In genomic region chr5:1227669-1228068, GRCh38 we compare ENCODE assay signal across 16 cellular contexts. TPM values are rescaled to one million over a fixed set of nuclear protein-coding genes. Genes with fewer than 3 reads are reported as not detected.
DNase-seq lines count a peak whose midpoint lies in the region; ATAC-seq, FAIRE-seq and TF ChIP-seq lines count a peak whose summit lies in the region.
"Had no signal": no experiment of that assay in that cellular context is flagged by ENCODE, and none has a peak within 500 bp of the region (broad histone marks: within the 10 kb centered on the region; RNA-seq: fewer than 3 reads in every experiment).

No MANE protein-coding gene starts in this region.

- H3K36me3 ChIP-seq in Loucy (ENCODE audit: insufficient read depth, low read length), result no peaks in the 10 kb centered on the region
- H3K36me3 ChIP-seq in brain microvascular endothelial cell (replicated peaks), result no peaks in the 10 kb centered on the region
- H3K36me3 ChIP-seq: esophagus muscularis mucosa had no signal

- H3K27ac Mint-ChIP-seq in stimulated activated memory B cell treated with anti-CD40 and anti-IgM and Interleukin-4, amounts not matched to agents 10 μg/mL and 1 μg/mL and 100 μg/mL, for 72 hours, result no peak overlapping the region
- H3K27ac Mint-ChIP-seq: activated CD4-positive, alpha-beta T cell treated with anti-CD3 and anti-CD28 coated beads, Interleukin-2, amount 10 ng/mL, durations not matched to agents 24 days and 14 days; CD8-positive, alpha-beta memory T cell; naive thymus-derived CD4-positive, alpha-beta T cell had no signal

- no peaks in the 10 kb centered on the region for H3K79me2 ChIP-seq in Loucy (ENCODE audit: insufficient read depth, low read length)

- no peak for ATAC-seq in GM21529 (IDR thresholded peaks at IDR 0.05; ENCODE audit: unreplicated experiment)
- ATAC-seq in stimulated activated memory B cell treated with anti-CD40 and anti-IgM and Interleukin-4, amounts not matched to agents 10 μg/mL and 1 μg/mL and 100 μg/mL, for 72 hours, result no peak
- ATAC-seq: naive thymus-derived CD4-positive, alpha-beta T cell had no signal

- no peak for FAIRE-seq in RCC 7860 (lab: Jason Lieb, UNC)

- peaks cover 15% of the 10 kb centered on the region for H3F3A ChIP-seq in Loucy (ENCODE audit: low read depth)

- H3K9me3 ChIP-seq in Loucy (ENCODE audit: insufficient read depth, low read depth, low read length), result no peaks in the 10 kb centered on the region
- H3K9me3 ChIP-seq: esophagus muscularis mucosa had no signal

- no peaks in the 10 kb centered on the region for H3K9me2 ChIP-seq in Loucy (replicated peaks; ENCODE audit: low read depth, low read length)

- TF ChIP-seq CTCF in Loucy (conservative IDR thresholded peaks at IDR 0.05; ENCODE audit: low read length) (no peak), brain microvascular endothelial cell (IDR thresholded peaks at IDR 0.05; ENCODE audit: low read depth, low read length, missing control alignments) (no peak)

- no peak overlapping the region for H3K4me3 Mint-ChIP-seq in stimulated activated memory B cell treated with anti-CD40 and anti-IgM and Interleukin-4, amounts not matched to agents 10 μg/mL and 1 μg/mL and 100 μg/mL, for 72 hours
- H3K4me3 Mint-ChIP-seq: activated CD4-positive, alpha-beta T cell treated with anti-CD3 and anti-CD28 coated beads, Interleukin-2, amount 10 ng/mL, durations not matched to agents 24 days and 14 days; CD8-positive, alpha-beta memory T cell; central memory CD8-positive, alpha-beta T cell had no signal

- H3K9me3 Mint-ChIP-seq in stimulated activated memory B cell treated with anti-CD40 and anti-IgM and Interleukin-4, amounts not matched to agents 10 μg/mL and 1 μg/mL and 100 μg/mL, for 72 hours, result no peaks in the 10 kb centered on the region
- H3K9me3 Mint-ChIP-seq: activated CD4-positive, alpha-beta T cell treated with anti-CD3 and anti-CD28 coated beads, Interleukin-2, amount 10 ng/mL, durations not matched to agents 24 days and 14 days; CD8-positive, alpha-beta memory T cell; central memory CD8-positive, alpha-beta T cell; naive thymus-derived CD4-positive, alpha-beta T cell had no signal

- in situ Hi-C loops in brain microvascular endothelial cell (cut with HindIII; ENCODE audit: low pct_ligation_motif_present, low sequenced_read_pairs), result no loop called here

- H3K4me3 ChIP-seq in Loucy (ENCODE audit: low read length, poor library complexity, severe bottlenecking), result peak overlapping the region; percentile 63
- no peak overlapping the region for H3K4me3 ChIP-seq in brain microvascular endothelial cell (ENCODE audit: low read depth, low read length)
- H3K4me3 ChIP-seq: esophagus muscularis mucosa had no signal

- peak; percentile 47 for DNase-seq in EH (ENCODE audit: low read depth)
- DNase-seq in RCC 7860 (ENCODE audit: low spot score), result peak; percentile 16
- peak; percentile 79 for DNase-seq in myocyte (ENCODE audit: low read depth)
- no peak for DNase-seq in retina
- no peak for DNase-seq in brain microvascular endothelial cell
- DNase-seq: activated CD4-positive, alpha-beta T cell treated with anti-CD3 and anti-CD28 coated beads, Interleukin-2, amount 10 ng/mL, durations not matched to agents 24 days and 14 days; activated naive CD4-positive, alpha-beta T cell treated with Interleukin-2 at 50 U/mL for 16 hours; CD8-positive, alpha-beta memory T cell; naive thymus-derived CD4-positive, alpha-beta T cell; NCI-H446 had no signal

- H3K4me1 ChIP-seq in Loucy (ENCODE audit: insufficient read depth, low read length, poor library complexity, severe bottlenecking), result peaks cover 59% of the 10 kb centered on the region
- H3K4me1 ChIP-seq: esophagus muscularis mucosa had no signal

- no peak overlapping the region for H3K27ac ChIP-seq in brain microvascular endothelial cell
- H3K27ac ChIP-seq: esophagus muscularis mucosa had no signal

- no peaks in the 10 kb centered on the region for H4K20me1 ChIP-seq in Loucy (ENCODE audit: insufficient read depth, low read length, poor library complexity, severe bottlenecking)

- no peaks in the 10 kb centered on the region for H3K4me1 Mint-ChIP-seq in stimulated activated memory B cell treated with anti-CD40 and anti-IgM and Interleukin-4, amounts not matched to agents 10 μg/mL and 1 μg/mL and 100 μg/mL, for 72 hours

- no peaks in the 10 kb centered on the region for H3K27me3 ChIP-seq in Loucy (ENCODE audit: insufficient read depth, low read length, poor library complexity, severe bottlenecking)
- H3K27me3 ChIP-seq in brain microvascular endothelial cell (replicated peaks), result no peaks in the 10 kb centered on the region

- no peak overlapping the region for H2AFZ ChIP-seq in Loucy (ENCODE audit: low read length)

- no peaks in the 10 kb centered on the region for H3K36me3 Mint-ChIP-seq in stimulated activated memory B cell treated with anti-CD40 and anti-IgM and Interleukin-4, amounts not matched to agents 10 μg/mL and 1 μg/mL and 100 μg/mL, for 72 hours
- H3K36me3 Mint-ChIP-seq: CD8-positive, alpha-beta memory T cell; naive thymus-derived CD4-positive, alpha-beta T cell had no signal

- H3K27me3 Mint-ChIP-seq in stimulated activated memory B cell treated with anti-CD40 and anti-IgM and Interleukin-4, amounts not matched to agents 10 μg/mL and 1 μg/mL and 100 μg/mL, for 72 hours, result peaks cover 47% of the 10 kb centered on the region

- H3K9ac ChIP-seq in Loucy (ENCODE audit: low read depth, low read length, poor library complexity, severe bottlenecking), result peak overlapping the region; percentile 63

- peak overlapping the region; percentile 83 for H3K4me2 ChIP-seq in Loucy (ENCODE audit: low read depth, low read length, poor library complexity, severe bottlenecking)

RNA-seq across cellular contexts. Expression of gene SLC6A18, which starts 2.5 kb away (rescaled TPM):
- not detected in 2 replicates for total RNA-seq in myocyte
- not detected for polyA plus RNA-seq in myocyte (2012)
- total RNA-seq: activated CD4-positive, alpha-beta T cell treated with anti-CD3 and anti-CD28 coated beads, Interleukin-2, amount 10 ng/mL, durations not matched to agents 24 days and 14 days; CD8-positive, alpha-beta memory T cell; esophagus muscularis mucosa; naive thymus-derived CD4-positive, alpha-beta T cell; skeletal muscle tissue had no signal
- polyA plus RNA-seq: CD8-positive, alpha-beta memory T cell; naive thymus-derived CD4-positive, alpha-beta T cell had no signal

RNA-seq across cellular contexts. Expression of gene SLC6A19, which starts 26.3 kb away (rescaled TPM):
- total RNA-seq in myocyte, result 0.31 TPM in 1 of 2 replicates, not detected in the other
- polyA plus RNA-seq in myocyte (2012), result not detected
- total RNA-seq: activated CD4-positive, alpha-beta T cell treated with anti-CD3 and anti-CD28 coated beads, Interleukin-2, amount 10 ng/mL, durations not matched to agents 24 days and 14 days; CD8-positive, alpha-beta memory T cell; esophagus muscularis mucosa; naive thymus-derived CD4-positive, alpha-beta T cell had no signal
- polyA plus RNA-seq: CD8-positive, alpha-beta memory T cell; naive thymus-derived CD4-positive, alpha-beta T cell had no signal

Comparison
In these comparisons a context has a peak if more than half of its experiments do, and no peak if none do; other contexts are left out.
1. DNase-seq: peak in EH (single experiment), RCC 7860 (single experiment) and myocyte (single experiment); none in retina (single experiment) and brain microvascular endothelial cell (single experiment).